ENCODE assay signal across 1 cellular context in genomic region chrX:11755724-11756123, GRCh38.
TF ChIP-seq lines count a peak whose summit lies in the region.

No MANE protein-coding gene starts in this region.

TF ChIP-seq in HepG2, 621 proteins besides CTCF, POLR2A, EP300 and RAD21 (continued from another document and continues in another):
- TF ChIP-seq HNRNPLL (IDR thresholded peaks at IDR 0.05; ENCODE audit: low read depth, low read length, poor library complexity, severe bottlenecking) (no peak), SP1 (IDR thresholded peaks at IDR 0.05) (no peak), SP1 (CRISPR knock-in tag; IDR thresholded peaks at IDR 0.05) (no peak), SP5 (CRISPR knock-in tag; IDR thresholded peaks at IDR 0.05; ENCODE audit: borderline replicate concordance, low read depth) (peak; percentile 97), FOXM1 (CRISPR knock-in tag; IDR thresholded peaks at IDR 0.05) (no peak), JDP2 (CRISPR knock-in tag; IDR thresholded peaks at IDR 0.05; ENCODE audit: borderline replicate concordance) (no peak), ZNF276 (CRISPR knock-in tag; IDR thresholded peaks at IDR 0.05; ENCODE audit: low read depth) (no peak), ELF3 (CRISPR knock-in tag; IDR thresholded peaks at IDR 0.05) (peak; percentile 45; the same call in 1 of the 2 replicates), KDM6A (CRISPR knock-in tag; IDR thresholded peaks at IDR 0.05; ENCODE audit: low read depth) (no peak), ARID3A (IDR thresholded peaks at IDR 0.05; ENCODE audit: low read depth, low read length) (peak; percentile 27; the same call in 1 of the 2 replicates), ZKSCAN1 (IDR thresholded peaks at IDR 0.05; ENCODE audit: low read length) (no peak), ZNF839 (CRISPR knock-in tag; IDR thresholded peaks at IDR 0.05; ENCODE audit: borderline replicate concordance) (no peak), ZNF280D (CRISPR knock-in tag; IDR thresholded peaks at IDR 0.05) (no peak), FIP1L1 (IDR thresholded peaks at IDR 0.05; ENCODE audit: borderline replicate concordance, insufficient read depth, low read depth, low read length) (no peak), NFRKB (IDR thresholded peaks at IDR 0.05) (no peak), ZNF30 (CRISPR knock-in tag; IDR thresholded peaks at IDR 0.05) (no peak), ZSCAN12 (CRISPR knock-in tag; IDR thresholded peaks at IDR 0.05) (no peak), CHD2 (IDR thresholded peaks at IDR 0.05; ENCODE audit: low read depth, low read length) (no peak), CSRNP2 (CRISPR knock-in tag; conservative IDR thresholded peaks at IDR 0.05; ENCODE audit: low read depth) (no peak), NRL (CRISPR knock-in tag; IDR thresholded peaks at IDR 0.05; ENCODE audit: borderline replicate concordance) (no peak), ZNF24 (IDR thresholded peaks at IDR 0.05) (peak; percentile 96), RFX5 (IDR thresholded peaks at IDR 0.05; ENCODE audit: low read depth, low read length) (no peak), ZMAT5 (CRISPR knock-in tag; IDR thresholded peaks at IDR 0.05; ENCODE audit: borderline replicate concordance, low read depth) (no peak), ZBTB21 (CRISPR knock-in tag; IDR thresholded peaks at IDR 0.05) (no peak), AFF4 (CRISPR knock-in tag; IDR thresholded peaks at IDR 0.05) (no peak), ZBTB26 (CRISPR knock-in tag; IDR thresholded peaks at IDR 0.05; ENCODE audit: borderline replicate concordance) (no peak), AKAP8 (CRISPR knock-in tag; IDR thresholded peaks at IDR 0.05) (no peak), CERS6 (CRISPR knock-in tag; IDR thresholded peaks at IDR 0.05) (no peak), TBP (CRISPR knock-in tag; IDR thresholded peaks at IDR 0.05) (no peak), PREB (CRISPR knock-in tag; IDR thresholded peaks at IDR 0.05) (no peak), PITX1 (CRISPR knock-in tag; IDR thresholded peaks at IDR 0.05) (peak; percentile 51; the same call in 1 of the 2 replicates), GLMP (CRISPR knock-in tag; IDR thresholded peaks at IDR 0.05; ENCODE audit: borderline replicate concordance) (no peak), TCF7L2 (IDR thresholded peaks at IDR 0.05; ENCODE audit: low read depth, low read length) (no peak), TEF (CRISPR knock-in tag; IDR thresholded peaks at IDR 0.05) (no peak), NFE2L1 (CRISPR knock-in tag; IDR thresholded peaks at IDR 0.05; ENCODE audit: borderline replicate concordance) (no peak), ZNF775 (CRISPR knock-in tag; IDR thresholded peaks at IDR 0.05; ENCODE audit: borderline replicate concordance) (no peak), ZNF430 (CRISPR knock-in tag; IDR thresholded peaks at IDR 0.05) (no peak), ZBTB14 (CRISPR knock-in tag; IDR thresholded peaks at IDR 0.05) (0 out of 2 replicates have a peak, but pooled peaks have one; percentile 24), REXO4 (CRISPR knock-in tag; IDR thresholded peaks at IDR 0.05; ENCODE audit: borderline replicate concordance) (no peak), ZNF530 (CRISPR knock-in tag; IDR thresholded peaks at IDR 0.05; ENCODE audit: low read depth) (no peak), TCF12 (IDR thresholded peaks at IDR 0.05) (no peak), TCF12 (CRISPR knock-in tag; IDR thresholded peaks at IDR 0.05) (no peak), MIER2 (CRISPR knock-in tag; IDR thresholded peaks at IDR 0.05) (no peak), CEBPG (CRISPR knock-in tag; IDR thresholded peaks at IDR 0.05) (no peak), NR2F2 (IDR thresholded peaks at IDR 0.05; ENCODE audit: borderline replicate concordance, low read depth) (peak; percentile 68; the same call in 1 of the 2 replicates), HMGA1 (CRISPR knock-in tag; conservative IDR thresholded peaks at IDR 0.05) (no peak), SETDB1 (CRISPR knock-in tag; IDR thresholded peaks at IDR 0.05; ENCODE audit: borderline replicate concordance) (no peak)
